ENCODE assay signal across 15 cellular contexts in genomic region chr17:9217151-9218067, GRCh38.
DNase-seq lines count a peak whose midpoint lies in the region; ATAC-seq, FAIRE-seq and TF ChIP-seq lines count a peak whose summit lies in the region.
"Had no signal": no experiment of that assay in that cellular context is flagged by ENCODE, and none has a peak within 500 bp of the region (broad histone marks: within the 10 kb centered on the region; RNA-seq: fewer than 3 reads in every experiment).

No MANE protein-coding gene starts in this region.

- peaks cover 3% of the 10 kb centered on the region for H3K9me3 ChIP-seq in thymus (ENCODE audit: control insufficient read depth)
- H3K9me3 ChIP-seq: thyroid gland had no signal

- H3K36me3 ChIP-seq in thymus (ENCODE audit: control insufficient read depth, insufficient read depth) = no peaks in the 10 kb centered on the region
- H3K36me3 ChIP-seq: thyroid gland had no signal

- peak overlapping the region; percentile 70 for H3K27ac ChIP-seq in thymus (ENCODE audit: low read depth)
- H3K27ac ChIP-seq: thyroid gland had no signal

- POLR2A ChIA-PET in MCF 10A (lab: Yijun Ruan, JAX) = interaction anchor here (0.6 to 1.0 kb wide), 5 partner anchors 10 to 20 kb away, joined by 3 read pairs; no protein-coding TSS in a partner anchor

- peak overlapping the region; percentile 35 for H3K4me3 Mint-ChIP-seq in MCF 10A (ENCODE audit: unreplicated experiment)
- H3K4me3 Mint-ChIP-seq in activated T-cell treated with anti-CD3 and anti-CD28 coated beads, Interleukin-2, amount 50 U/mL, for 72 hours = no peak overlapping the region
- H3K4me3 Mint-ChIP-seq: activated T-cell treated with anti-CD3 and anti-CD28 coated beads, Interleukin-2, amount 50 U/mL, for 24 hours had no signal

- H3K9me3 Mint-ChIP-seq in MCF 10A (ENCODE audit: unreplicated experiment) = peaks cover 18% of the 10 kb centered on the region
- H3K9me3 Mint-ChIP-seq in activated T-cell treated with anti-CD3 and anti-CD28 coated beads, Interleukin-2, amount 50 U/mL, for 72 hours = peaks cover 8 to 11% of the 10 kb centered on the region in 2 donors

- ATAC-seq in activated T-cell treated with anti-CD3 and anti-CD28 coated beads, Interleukin-2, amount 50 U/mL, for 72 hours (replicated peaks in 1 of 2) = no peak

- no TSS peak for BruUV-seq in MCF 10A (replicated peaks; lab: Mats Ljungman, UMichigan)

- CTCF ChIA-PET in MCF 10A (lab: Yijun Ruan, JAX) = interaction anchor here (0.8 to 1.3 kb wide), 3 partner anchors 16 to 80 kb away, joined by 3 read pairs; no protein-coding TSS in a partner anchor

- peak overlapping the region; percentile 56 for H3K27ac Mint-ChIP-seq in MCF 10A (ENCODE audit: low read depth, unreplicated experiment)
- no peak overlapping the region for H3K27ac Mint-ChIP-seq in activated T-cell treated with anti-CD3 and anti-CD28 coated beads, Interleukin-2, amount 50 U/mL, for 72 hours
- H3K27ac Mint-ChIP-seq: activated T-cell treated with anti-CD3 and anti-CD28 coated beads, Interleukin-2, amount 50 U/mL, for 24 hours had no signal

- no peaks in the 10 kb centered on the region for H3K27me3 ChIP-seq in thymus (ENCODE audit: control insufficient read depth, insufficient read depth)
- H3K27me3 ChIP-seq: thyroid gland had no signal

- DNase-seq in NCI-H1105 treated with DMSO at 0.1 percent for 48 hours (lab: John Stamatoyannopoulos, UW) (peak; percentile 2), NCI-H1105 (lab: John Stamatoyannopoulos, UW) (no peak), MCF 10A (ENCODE audit: unreplicated experiment) (peak; percentile 29), iris pigment epithelial cell (ENCODE audit: low read depth) (peak; percentile 81), UCSD-AML1 (lab: John Stamatoyannopoulos, UW; ENCODE audit: unreplicated experiment) (no peak), RCC 7860 (ENCODE audit: low spot score) (no peak)
- no peak for DNase-seq in activated T-cell treated with anti-CD3 and anti-CD28 coated beads, Interleukin-2, amount 50 U/mL, for 72 hours
- DNase-seq: 8988T; activated T-cell treated with anti-CD3 and anti-CD28 coated beads, Interleukin-2, amount 50 U/mL, for 24 hours; NCI-H446 treated with DMSO at 0.1 percent for 48 hours; stimulated activated CD4-positive, alpha-beta T cell treated with anti-CD3 and anti-CD28 coated beads, Interleukin-1b, Interleukin-23, amount 100 ng/mL, for 48 hours; T-helper 9 cell; thyroid gland had no signal

- H3K27me3 Mint-ChIP-seq in MCF 10A (ENCODE audit: insufficient read depth, unreplicated experiment) = no peaks in the 10 kb centered on the region
- H3K27me3 Mint-ChIP-seq in activated T-cell treated with anti-CD3 and anti-CD28 coated beads, Interleukin-2, amount 50 U/mL, for 72 hours (ENCODE audit: low read depth) = peaks cover 6% of the 10 kb centered on the region

- no peak for FAIRE-seq in RCC 7860 (lab: Jason Lieb, UNC)

- 83% methylated on average over 5 of the region's 5 CpGs for WGBS in thymus

- intact Hi-C loops in MCF 10A (cut with micrococcal nuclease) = no loop called here

- no peak overlapping the region for H3K4me3 ChIP-seq in thymus (ENCODE audit: low read length)
- H3K4me3 ChIP-seq: lung, thyroid gland had no signal

- peaks cover 3% of the 10 kb centered on the region for H3K4me1 ChIP-seq in thymus (ENCODE audit: control insufficient read depth, insufficient read depth, low read length)
- H3K4me1 ChIP-seq: thyroid gland had no signal

- H3K4me1 Mint-ChIP-seq in MCF 10A (ENCODE audit: insufficient read depth, unreplicated experiment) = peaks cover 7% of the 10 kb centered on the region
- no peaks in the 10 kb centered on the region for H3K4me1 Mint-ChIP-seq in activated T-cell treated with anti-CD3 and anti-CD28 coated beads, Interleukin-2, amount 50 U/mL, for 72 hours (ENCODE audit: low read depth)

- no peaks in the 10 kb centered on the region for H3K36me3 Mint-ChIP-seq in MCF 10A (ENCODE audit: insufficient read depth, unreplicated experiment)
- H3K36me3 Mint-ChIP-seq in activated T-cell treated with anti-CD3 and anti-CD28 coated beads, Interleukin-2, amount 50 U/mL, for 72 hours (ENCODE audit: insufficient read depth in 2 of 2) = peaks cover 12 to 18% of the 10 kb centered on the region in 2 donors

- no peak for TF ChIP-seq CTCF in MCF 10A (IDR thresholded peaks at IDR 0.05; ENCODE audit: unreplicated experiment)

Comparison
In these comparisons a context has a peak if more than half of its experiments do, and no peak if none do; other contexts are left out.
1. DNase-seq: peak in NCI-H1105 treated with DMSO at 0.1 percent for 48 hours (single experiment), MCF 10A (single experiment) and iris pigment epithelial cell (single experiment); none in NCI-H1105 (single experiment), activated T-cell treated with anti-CD3 and anti-CD28 coated beads, Interleukin-2, amount 50 U/mL, for 72 hours (0 of 2), UCSD-AML1 (single experiment) and RCC 7860 (single experiment).